ENCODE assay signal across 1 cellular context in genomic region chr12:6335451-6336078, GRCh38.
A peak's percentile ranks its signal among the peaks of the same experiment; 100 is the strongest.
TF ChIP-seq lines count a peak whose summit lies in the region.

No MANE protein-coding gene starts in this region.

TF ChIP-seq in WTC11, 78 proteins besides CTCF, POLR2A, EP300 and RAD21 (continued from another document):
- no peak for TF ChIP-seq AFF4 (CRISPR knock-in tag; IDR thresholded peaks at IDR 0.05; ENCODE audit: borderline replicate concordance)
- no peak for TF ChIP-seq ATF6 (CRISPR knock-in tag; IDR thresholded peaks at IDR 0.05)
- no peak for TF ChIP-seq TP53 (CRISPR knock-in tag; IDR thresholded peaks at IDR 0.05)
- no peak for TF ChIP-seq IRF2 (CRISPR knock-in tag; IDR thresholded peaks at IDR 0.05; ENCODE audit: borderline replicate concordance, low read depth)
- no peak for TF ChIP-seq SOX15 (CRISPR knock-in tag; IDR thresholded peaks at IDR 0.05)
- TF ChIP-seq FOXP1 (CRISPR knock-in tag; IDR thresholded peaks at IDR 0.05; ENCODE audit: borderline replicate concordance), result 0 out of 2 replicates have a peak, but pooled peaks have one; percentile 41
- no peak for TF ChIP-seq MLX (CRISPR knock-in tag; IDR thresholded peaks at IDR 0.05)
- no peak for TF ChIP-seq MYBL2 (CRISPR knock-in tag; IDR thresholded peaks at IDR 0.05)
- TF ChIP-seq FOXK1 (CRISPR knock-in tag; IDR thresholded peaks at IDR 0.05), result no peak
- TF ChIP-seq SP1 (CRISPR knock-in tag; conservative IDR thresholded peaks at IDR 0.05), result peak; percentile 41; the same call in 1 of the 2 replicates
- 0 out of 2 replicates have a peak, but pooled peaks have one; percentile 25 for TF ChIP-seq KAT7 (CRISPR knock-in tag; IDR thresholded peaks at IDR 0.05; ENCODE audit: borderline replicate concordance)
- TF ChIP-seq NFE2L1 (CRISPR knock-in tag; IDR thresholded peaks at IDR 0.05), result no peak
- TF ChIP-seq EMX1 (CRISPR knock-in tag; IDR thresholded peaks at IDR 0.05), result no peak
